In the genomic region with DNA sequence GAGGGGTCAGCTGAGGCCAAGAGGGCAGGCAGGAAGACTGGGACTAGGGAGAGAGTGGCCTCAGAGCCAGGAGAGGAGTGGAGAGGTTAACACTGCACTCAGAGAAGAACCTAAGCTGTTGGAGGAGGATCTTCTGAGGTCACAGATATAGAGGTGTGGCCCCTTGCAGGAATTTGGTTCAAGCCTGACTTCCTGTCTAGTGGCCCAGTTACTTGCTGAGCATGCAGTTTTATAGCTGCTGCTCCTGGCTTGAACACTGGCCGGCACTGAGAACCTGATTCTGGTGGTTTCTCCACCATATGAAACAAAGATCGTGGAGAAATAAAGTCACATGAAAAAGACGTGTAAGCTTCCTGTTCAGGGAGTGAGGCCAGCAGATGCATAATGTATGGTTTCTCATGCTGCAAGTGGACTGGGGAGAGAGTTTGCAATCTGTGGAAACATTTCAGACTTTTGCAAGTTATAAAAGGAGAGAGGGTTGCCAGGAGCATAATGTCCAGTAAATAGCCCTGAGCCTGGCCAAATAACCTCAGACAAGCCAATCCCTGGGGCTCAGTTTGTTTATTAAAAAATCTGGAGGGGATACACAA, we compare ENCODE assay signal across 8 cellular contexts.
A peak's percentile ranks its signal among the peaks of the same experiment; 100 is the strongest.
DNase-seq lines count a peak whose midpoint lies in the region; ATAC-seq and TF ChIP-seq lines count a peak whose summit lies in the region.

No MANE protein-coding gene starts in this region.

- H3K36me3 ChIP-seq in adipocyte (ENCODE audit: control insufficient read depth, insufficient read depth, low read length, severe bottlenecking), result no peaks in the 10 kb centered on the region
- no peaks in the 10 kb centered on the region for H3K36me3 ChIP-seq in lung (ENCODE audit: control insufficient read depth in 2 of 2, insufficient read depth in 2 of 2, low read length in 2 of 2)

- peak overlapping the region; percentile 19 for H3K9ac ChIP-seq in adipocyte (ENCODE audit: low read length)

- peaks cover 33% of the 10 kb centered on the region for H3K4me1 Mint-ChIP-seq in activated naive CD8-positive, alpha-beta T cell treated with anti-CD3 and anti-CD28 coated beads, Interleukin-2, amount 10 ng/mL, durations not matched to agents 7 days and 5 days
- peaks cover 44% of the 10 kb centered on the region for H3K4me1 Mint-ChIP-seq in activated naive CD8-positive, alpha-beta T cell treated with anti-CD3 and anti-CD28 coated beads for 36 hours

- no peak for TF ChIP-seq CTCF in lung (IDR thresholded peaks at IDR 0.05; ENCODE audit: control extremely low read depth, extremely low read depth)

- H3K9me3 Mint-ChIP-seq in activated naive CD8-positive, alpha-beta T cell treated with anti-CD3 and anti-CD28 coated beads, Interleukin-2, amount 10 ng/mL, durations not matched to agents 7 days and 5 days, result no peaks in the 10 kb centered on the region
- no peaks in the 10 kb centered on the region for H3K9me3 Mint-ChIP-seq in activated naive CD8-positive, alpha-beta T cell treated with anti-CD3 and anti-CD28 coated beads for 36 hours

- WGBS in lung, 2 donors, result 17 to 28% methylated on average over 3 of the region's 3 CpGs

- DNase-seq in activated naive CD8-positive, alpha-beta T cell treated with anti-CD3 and anti-CD28 coated beads, Interleukin-2, amount 10 ng/mL, durations not matched to agents 7 days and 5 days, result no peak
- no peak for DNase-seq in activated naive CD8-positive, alpha-beta T cell treated with anti-CD3 and anti-CD28 coated beads for 36 hours
- DNase-seq in adipocyte (ENCODE audit: low read depth) (peak; percentile 47), lung (ENCODE audit: low spot score) (peak; percentile 44), RKO (ENCODE audit: low spot score) (no peak), HuH-7 (ENCODE audit: low spot score) (no peak)
- DNase-seq in stimulated activated CD4-positive, alpha-beta T cell treated with anti-CD3 and anti-CD28 coated beads, Interleukin-4, amount 100 ng/mL, for 4 hours, result no peak

- peaks cover 8% of the 10 kb centered on the region for H3K36me3 Mint-ChIP-seq in activated naive CD8-positive, alpha-beta T cell treated with anti-CD3 and anti-CD28 coated beads, Interleukin-2, amount 10 ng/mL, durations not matched to agents 7 days and 5 days
- H3K36me3 Mint-ChIP-seq in activated naive CD8-positive, alpha-beta T cell treated with anti-CD3 and anti-CD28 coated beads for 36 hours, result peaks cover 4% of the 10 kb centered on the region

- peak; percentile 88 for ATAC-seq in activated naive CD8-positive, alpha-beta T cell treated with anti-CD3 and anti-CD28 coated beads, Interleukin-2, amount 10 ng/mL, durations not matched to agents 7 days and 5 days (ENCODE audit: low read depth)
- ATAC-seq in HG03103 (IDR thresholded peaks at IDR 0.05; ENCODE audit: low read depth, unreplicated experiment) (peak; percentile 49), lung (ENCODE audit: insufficient read depth, low FRiP score) (no peak)

- POLR2A ChIA-PET in activated naive CD8-positive, alpha-beta T cell treated with anti-CD3 and anti-CD28 coated beads, Interleukin-2, amount 10 ng/mL, durations not matched to agents 7 days and 5 days (lab: Charles Lee), result interaction anchor here (0.6 to 1.1 kb wide), 3 partner anchors 35 to 137 kb away, joined by 3 to 5 read pairs (median 3); no protein-coding TSS in a partner anchor

- H3K27me3 ChIP-seq in adipocyte (replicated peaks; ENCODE audit: control insufficient read depth, insufficient read depth, low read length), result no peaks in the 10 kb centered on the region
- H3K27me3 ChIP-seq in lung (ENCODE audit: control insufficient read depth, insufficient read depth), result no peaks in the 10 kb centered on the region

- H3K27ac Mint-ChIP-seq in activated naive CD8-positive, alpha-beta T cell treated with anti-CD3 and anti-CD28 coated beads, Interleukin-2, amount 10 ng/mL, durations not matched to agents 7 days and 5 days, result peak overlapping the region; percentile 84
- no peak overlapping the region for H3K27ac Mint-ChIP-seq in activated naive CD8-positive, alpha-beta T cell treated with anti-CD3 and anti-CD28 coated beads for 36 hours

- H3K4me1 ChIP-seq in adipocyte (ENCODE audit: control insufficient read depth, insufficient read depth, low read length) (peaks cover 40% of the 10 kb centered on the region), lung (ENCODE audit: control insufficient read depth in 2 of 2, insufficient read depth in 2 of 2, low read length in 2 of 2) (peaks cover 2 to 12% of the 10 kb centered on the region in 2 donors)

- H3K27me3 Mint-ChIP-seq in activated naive CD8-positive, alpha-beta T cell treated with anti-CD3 and anti-CD28 coated beads, Interleukin-2, amount 10 ng/mL, durations not matched to agents 7 days and 5 days, result no peaks in the 10 kb centered on the region
- H3K27me3 Mint-ChIP-seq in activated naive CD8-positive, alpha-beta T cell treated with anti-CD3 and anti-CD28 coated beads for 36 hours, result no peaks in the 10 kb centered on the region

- H3K27ac ChIP-seq in lung (ENCODE audit: low read depth in 1 of 2, low read length in 1 of 2), result peak overlapping the region in 1 of 2 donors; percentile 34

- H3K4me3 Mint-ChIP-seq in activated naive CD8-positive, alpha-beta T cell treated with anti-CD3 and anti-CD28 coated beads, Interleukin-2, amount 10 ng/mL, durations not matched to agents 7 days and 5 days, result peak overlapping the region; percentile 52
- H3K4me3 Mint-ChIP-seq in activated naive CD8-positive, alpha-beta T cell treated with anti-CD3 and anti-CD28 coated beads for 36 hours, result no peak overlapping the region

- H3K9me3 ChIP-seq in adipocyte (ENCODE audit: control insufficient read depth, low read length) (no peaks in the 10 kb centered on the region), lung (ENCODE audit: control insufficient read depth in 2 of 2, insufficient read depth in 1 of 2, low read length in 1 of 2) (no peaks in the 10 kb centered on the region)

- H3K4me3 ChIP-seq in adipocyte (ENCODE audit: low read length) (peak overlapping the region; percentile 30), lung (no peak overlapping the region)

Comparison
In these comparisons a context has a peak if more than half of its experiments do, and no peak if none do; other contexts are left out.
1. DNase-seq: peak in adipocyte (single experiment) and lung (single experiment); none in activated naive CD8-positive, alpha-beta T cell treated with anti-CD3 and anti-CD28 coated beads, Interleukin-2, amount 10 ng/mL, durations not matched to agents 7 days and 5 days (single experiment), activated naive CD8-positive, alpha-beta T cell treated with anti-CD3 and anti-CD28 coated beads for 36 hours (single experiment), RKO (single experiment), stimulated activated CD4-positive, alpha-beta T cell treated with anti-CD3 and anti-CD28 coated beads, Interleukin-4, amount 100 ng/mL, for 4 hours (0 of 2) and HuH-7 (single experiment).